1 cellular context compared by ENCODE assay signal in genomic region chr14:74896400-74896799, GRCh38.
TF ChIP-seq lines count a peak whose summit lies in the region.

No MANE protein-coding gene starts in this region.

TF ChIP-seq in HepG2, 621 proteins besides CTCF, POLR2A, EP300 and RAD21:
- TF ChIP-seq PITX1 (CRISPR knock-in tag; IDR thresholded peaks at IDR 0.05) (no peak), ZNF850 (CRISPR knock-in tag; conservative IDR thresholded peaks at IDR 0.05) (no peak), ZNF513 (CRISPR knock-in tag; conservative IDR thresholded peaks at IDR 0.05) (no peak), ZNF441 (CRISPR knock-in tag; IDR thresholded peaks at IDR 0.05; ENCODE audit: borderline replicate concordance) (no peak), NKX3-1 (CRISPR knock-in tag; IDR thresholded peaks at IDR 0.05) (no peak), ZNF766 (CRISPR knock-in tag; IDR thresholded peaks at IDR 0.05; ENCODE audit: borderline replicate concordance) (no peak), RBM22 (optimal IDR thresholded peaks at IDR 0.05; ENCODE audit: low read length) (no peak), KAT8 (CRISPR knock-in tag; IDR thresholded peaks at IDR 0.05) (no peak), TCF7L2 (IDR thresholded peaks at IDR 0.05; ENCODE audit: low read depth, low read length) (no peak)
